8 cellular contexts compared by ENCODE assay signal in genomic region chr4:38319456-38320348, GRCh38.
A peak's percentile ranks its signal among the peaks of the same experiment; 100 is the strongest.
DNase-seq lines count a peak whose midpoint lies in the region; ATAC-seq and TF ChIP-seq lines count a peak whose summit lies in the region.

No MANE protein-coding gene starts in this region.

- H2AFZ ChIP-seq in neural progenitor cell (replicated peaks): peak overlapping the region; percentile 35

- TF ChIP-seq CTCF in RWPE2 (IDR thresholded peaks at IDR 0.05; ENCODE audit: poor library complexity, severe bottlenecking): peak; percentile 98
- peak; percentile 100 for TF ChIP-seq CTCF in fibroblast of the aortic adventitia (IDR thresholded peaks at IDR 0.05; ENCODE audit: insufficient read depth, low read length)
- TF ChIP-seq CTCF in neural progenitor cell (IDR thresholded peaks at IDR 0.05): peak; percentile 97

- peaks cover 9% of the 10 kb centered on the region for H3K9me3 Mint-ChIP-seq in neural progenitor cell
- H3K9me3 Mint-ChIP-seq in stimulated activated naive CD8-positive, alpha-beta T cell treated with anti-CD3 and anti-CD28 coated beads, Interleukin-15, amount 100 ng/mL, for 72 hours: peaks cover 10 to 14% of the 10 kb centered on the region in 2 donors

- H3K27me3 ChIP-seq in RWPE2 (ENCODE audit: insufficient read depth, poor library complexity, severe bottlenecking) (no peaks in the 10 kb centered on the region), neural progenitor cell (no peaks in the 10 kb centered on the region)

- H3K27me3 Mint-ChIP-seq in neural progenitor cell (ENCODE audit: insufficient read depth, low read depth): peaks cover 2% of the 10 kb centered on the region
- no peaks in the 10 kb centered on the region for H3K27me3 Mint-ChIP-seq in stimulated activated naive CD8-positive, alpha-beta T cell treated with anti-CD3 and anti-CD28 coated beads, Interleukin-15, amount 100 ng/mL, for 72 hours

- no peak overlapping the region for H3K27ac Mint-ChIP-seq in neural progenitor cell
- H3K27ac Mint-ChIP-seq in stimulated activated naive CD8-positive, alpha-beta T cell treated with anti-CD3 and anti-CD28 coated beads, Interleukin-15, amount 100 ng/mL, for 72 hours: peak overlapping the region; percentile 79 to 92

- H3F3A ChIP-seq in neural progenitor cell (ENCODE audit: low read depth): peaks cover 15% of the 10 kb centered on the region

- H3K4me2 ChIP-seq in neural progenitor cell: peak overlapping the region; percentile 58

- H3K4me3 ChIP-seq in RWPE2 (ENCODE audit: severe bottlenecking): no peak overlapping the region
- H3K4me3 ChIP-seq in fibroblast of the aortic adventitia (ENCODE audit: low read depth, low read length): no peak overlapping the region
- no peak overlapping the region for H3K4me3 ChIP-seq in neural progenitor cell

- H3K36me3 Mint-ChIP-seq in neural progenitor cell: no peaks in the 10 kb centered on the region

- H3K4me1 ChIP-seq in RWPE2 (ENCODE audit: insufficient read depth, poor library complexity, severe bottlenecking) (peaks cover 20% of the 10 kb centered on the region), neural progenitor cell (peaks cover 16% of the 10 kb centered on the region)

- no peaks in the 10 kb centered on the region for H4K20me1 ChIP-seq in neural progenitor cell (ENCODE audit: low read depth)

- H3K79me2 ChIP-seq in neural progenitor cell (ENCODE audit: low read depth): no peaks in the 10 kb centered on the region

- peak overlapping the region; percentile 44 for H3K4me3 Mint-ChIP-seq in neural progenitor cell
- peak overlapping the region; percentile 78 to 79 for H3K4me3 Mint-ChIP-seq in stimulated activated naive CD8-positive, alpha-beta T cell treated with anti-CD3 and anti-CD28 coated beads, Interleukin-15, amount 100 ng/mL, for 72 hours

- no peaks in the 10 kb centered on the region for H3K9me3 ChIP-seq in RWPE2 (ENCODE audit: severe bottlenecking)
- H3K9me3 ChIP-seq in neural progenitor cell (ENCODE audit: low read depth): no peaks in the 10 kb centered on the region

- ATAC-seq in GM21786 (IDR thresholded peaks at IDR 0.05; ENCODE audit: unreplicated experiment): peak; percentile 40
- ATAC-seq in RWPE2 (ENCODE audit: low read depth): peak; percentile 57
- ATAC-seq in stimulated activated naive CD8-positive, alpha-beta T cell treated with anti-CD3 and anti-CD28 coated beads, Interleukin-15, amount 100 ng/mL, for 72 hours: peak; percentile 72

- DNase-seq in DMS 273 (lab: John Stamatoyannopoulos, UW; ENCODE audit: unreplicated experiment) (peak; percentile 94), LoVo (ENCODE audit: low spot score) (peak; percentile 83), RWPE2 (ENCODE audit: low spot score) (peak; percentile 79), fibroblast of the aortic adventitia (ENCODE audit: low read depth) (peak; percentile 97), neural progenitor cell (ENCODE audit: low spot score) (peak; percentile 86)
- DNase-seq in activated effector memory CD4-positive, alpha-beta T cell treated with Interleukin-2 at 50 U/mL for 16 hours: peak; percentile 86
- peak; percentile 92 for DNase-seq in stimulated activated naive CD8-positive, alpha-beta T cell treated with anti-CD3 and anti-CD28 coated beads, Interleukin-15, amount 100 ng/mL, for 72 hours

- H3K36me3 ChIP-seq in RWPE2 (ENCODE audit: low read depth): no peaks in the 10 kb centered on the region
- no peaks in the 10 kb centered on the region for H3K36me3 ChIP-seq in neural progenitor cell

- peaks cover 27% of the 10 kb centered on the region for H3K4me1 Mint-ChIP-seq in neural progenitor cell
- H3K4me1 Mint-ChIP-seq in stimulated activated naive CD8-positive, alpha-beta T cell treated with anti-CD3 and anti-CD28 coated beads, Interleukin-15, amount 100 ng/mL, for 72 hours: peaks cover 59% of the 10 kb centered on the region

- H3K27ac ChIP-seq in RWPE2 (ENCODE audit: poor library complexity, severe bottlenecking) (peak overlapping the region; percentile 73), neural progenitor cell (no peak overlapping the region)

- no peak overlapping the region for H3K9ac ChIP-seq in neural progenitor cell
